1 cellular context compared by ENCODE assay signal in the genomic region with DNA sequence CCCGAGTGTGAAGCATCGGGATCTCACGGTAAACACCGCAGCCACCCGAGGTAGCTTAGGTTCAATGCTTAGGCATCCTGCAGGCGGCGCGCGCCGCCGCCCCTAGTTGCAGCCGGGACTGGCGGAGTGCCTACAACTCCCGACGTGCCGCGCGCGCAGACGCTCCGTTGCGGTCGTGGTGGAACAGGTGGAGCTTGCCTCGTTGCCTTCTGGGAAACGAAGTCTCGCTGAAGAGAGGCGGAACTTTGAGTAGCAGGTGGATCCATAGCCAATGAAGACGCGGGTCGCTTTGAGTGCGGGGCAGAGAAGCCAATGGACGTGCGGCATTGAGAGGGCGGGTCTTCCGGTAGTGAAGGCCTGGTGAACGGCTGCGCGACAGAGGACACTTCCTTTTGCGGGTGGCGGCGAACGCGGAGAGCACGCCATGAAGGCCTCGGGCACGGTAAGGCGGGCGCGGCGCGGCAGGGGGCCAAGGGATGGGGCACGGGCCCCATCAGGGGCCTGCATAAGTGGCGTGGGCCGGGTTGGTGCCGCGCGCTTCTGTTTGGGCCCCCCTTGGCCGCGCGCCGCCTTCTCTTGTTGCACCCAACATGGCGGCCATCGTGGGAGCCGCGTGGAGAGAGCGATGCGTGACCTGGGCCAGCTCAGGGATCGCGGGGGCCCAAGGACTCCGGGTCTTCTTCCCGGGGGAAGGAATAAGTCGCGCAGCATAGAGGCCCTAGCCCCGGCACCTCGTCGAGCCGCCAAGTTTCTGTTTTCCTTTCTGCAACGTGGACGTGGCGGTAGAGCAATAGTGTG.
TF ChIP-seq lines count a peak whose summit lies in the region.

Gene RPL18A (plus strand): TSS at position 378 of the 798 bp plus-strand sequence. CDS start 47 bp downstream, at position 425.

TF ChIP-seq in HEK293, 187 proteins besides CTCF, POLR2A, EP300 and RAD21 (continued from another document):
- TF ChIP-seq ZNF518A (tag by site-specific recombination; conservative IDR thresholded peaks at IDR 0.05; ENCODE audit: low read depth) (no peak; the same call in 1 of the 2 replicates), ZNF585B (tag by site-specific recombination; IDR thresholded peaks at IDR 0.05) (no peak), ZNF155 (tag by site-specific recombination; IDR thresholded peaks at IDR 0.05) (no peak), ZNF266 (tag by site-specific recombination; IDR thresholded peaks at IDR 0.05; ENCODE audit: low read depth) (no peak), ZNF394 (tag by site-specific recombination; IDR thresholded peaks at IDR 0.05; ENCODE audit: borderline replicate concordance) (no peak; the same call in 1 of the 2 replicates), OVOL3 (tag by site-specific recombination; IDR thresholded peaks at IDR 0.05) (0 out of 2 replicates have a peak, but pooled peaks have one; percentile 15), ZNF175 (tag by site-specific recombination; IDR thresholded peaks at IDR 0.05) (no peak), ZSCAN30 (tag by site-specific recombination; IDR thresholded peaks at IDR 0.05) (peak; percentile 83), ZNF843 (tag by site-specific recombination; IDR thresholded peaks at IDR 0.05) (0 out of 2 replicates have a peak, but pooled peaks have one; percentile 49), GLIS2 (tag by site-specific recombination; IDR thresholded peaks at IDR 0.05) (peak; percentile 65), ZFP37 (tag by site-specific recombination; IDR thresholded peaks at IDR 0.05) (0 out of 2 replicates have a peak, but pooled peaks have one; percentile 23)
- TF ChIP-seq, protein P1, sequence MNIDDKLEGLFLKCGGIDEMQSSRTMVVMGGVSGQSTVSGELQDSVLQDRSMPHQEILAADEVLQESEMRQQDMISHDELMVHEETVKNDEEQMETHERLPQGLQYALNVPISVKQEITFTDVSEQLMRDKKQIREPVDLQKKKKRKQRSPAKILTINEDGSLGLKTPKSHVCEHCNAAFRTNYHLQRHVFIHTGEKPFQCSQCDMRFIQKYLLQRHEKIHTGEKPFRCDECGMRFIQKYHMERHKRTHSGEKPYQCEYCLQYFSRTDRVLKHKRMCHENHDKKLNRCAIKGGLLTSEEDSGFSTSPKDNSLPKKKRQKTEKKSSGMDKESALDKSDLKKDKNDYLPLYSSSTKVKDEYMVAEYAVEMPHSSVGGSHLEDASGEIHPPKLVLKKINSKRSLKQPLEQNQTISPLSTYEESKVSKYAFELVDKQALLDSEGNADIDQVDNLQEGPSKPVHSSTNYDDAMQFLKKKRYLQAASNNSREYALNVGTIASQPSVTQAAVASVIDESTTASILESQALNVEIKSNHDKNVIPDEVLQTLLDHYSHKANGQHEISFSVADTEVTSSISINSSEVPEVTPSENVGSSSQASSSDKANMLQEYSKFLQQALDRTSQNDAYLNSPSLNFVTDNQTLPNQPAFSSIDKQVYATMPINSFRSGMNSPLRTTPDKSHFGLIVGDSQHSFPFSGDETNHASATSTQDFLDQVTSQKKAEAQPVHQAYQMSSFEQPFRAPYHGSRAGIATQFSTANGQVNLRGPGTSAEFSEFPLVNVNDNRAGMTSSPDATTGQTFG (tag by site-specific recombination; IDR thresholded peaks at IDR 0.05; ENCODE audit: borderline replicate concordance): no peak
- TF ChIP-seq, protein P2, sequence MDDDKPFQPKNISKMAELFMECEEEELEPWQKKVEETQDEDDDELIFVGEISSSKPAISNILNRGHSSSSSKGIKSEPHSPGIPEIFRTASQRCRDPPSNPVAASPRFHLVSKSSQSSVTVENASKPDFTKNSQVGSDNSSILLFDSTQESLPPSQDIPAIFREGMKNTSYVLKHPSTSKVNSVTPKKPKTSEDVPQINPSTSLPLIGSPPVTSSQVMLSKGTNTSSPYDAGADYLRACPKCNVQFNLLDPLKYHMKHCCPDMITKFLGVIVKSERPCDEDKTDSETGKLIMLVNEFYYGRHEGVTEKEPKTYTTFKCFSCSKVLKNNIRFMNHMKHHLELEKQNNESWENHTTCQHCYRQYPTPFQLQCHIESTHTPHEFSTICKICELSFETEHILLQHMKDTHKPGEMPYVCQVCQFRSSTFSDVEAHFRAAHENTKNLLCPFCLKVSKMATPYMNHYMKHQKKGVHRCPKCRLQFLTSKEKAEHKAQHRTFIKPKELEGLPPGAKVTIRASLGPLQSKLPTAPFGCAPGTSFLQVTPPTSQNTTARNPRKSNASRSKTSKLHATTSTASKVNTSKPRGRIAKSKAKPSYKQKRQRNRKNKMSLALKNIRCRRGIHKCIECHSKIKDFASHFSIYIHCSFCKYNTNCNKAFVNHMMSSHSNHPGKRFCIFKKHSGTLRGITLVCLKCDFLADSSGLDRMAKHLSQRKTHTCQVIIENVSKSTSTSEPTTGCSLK (tag by site-specific recombination; IDR thresholded peaks at IDR 0.05): no peak
- TF ChIP-seq, protein P3, sequence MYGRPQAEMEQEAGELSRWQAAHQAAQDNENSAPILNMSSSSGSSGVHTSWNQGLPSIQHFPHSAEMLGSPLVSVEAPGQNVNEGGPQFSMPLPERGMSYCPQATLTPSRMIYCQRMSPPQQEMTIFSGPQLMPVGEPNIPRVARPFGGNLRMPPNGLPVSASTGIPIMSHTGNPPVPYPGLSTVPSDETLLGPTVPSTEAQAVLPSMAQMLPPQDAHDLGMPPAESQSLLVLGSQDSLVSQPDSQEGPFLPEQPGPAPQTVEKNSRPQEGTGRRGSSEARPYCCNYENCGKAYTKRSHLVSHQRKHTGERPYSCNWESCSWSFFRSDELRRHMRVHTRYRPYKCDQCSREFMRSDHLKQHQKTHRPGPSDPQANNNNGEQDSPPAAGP (tag by site-specific recombination; IDR thresholded peaks at IDR 0.05): peak; percentile 68
